14 cellular contexts compared by ENCODE assay signal in genomic region chr14:55572578-55572977, GRCh38. TPM values are rescaled to one million over a fixed set of nuclear protein-coding genes. Genes with fewer than 3 reads are reported as not detected.
DNase-seq lines count a peak whose midpoint lies in the region; ATAC-seq and TF ChIP-seq lines count a peak whose summit lies in the region.
"Had no signal": no experiment of that assay in that cellular context is flagged by ENCODE, and none has a peak within 500 bp of the region (broad histone marks: within the 10 kb centered on the region; RNA-seq: fewer than 3 reads in every experiment).

No MANE protein-coding gene starts in this region.

- CTCF ChIA-PET in PC-3 (lab: Charles Lee), result no interaction called here

- no peak overlapping the region for H3K4me3 Mint-ChIP-seq in type B pancreatic cell

- H3K9me3 ChIP-seq in PC-3 (ENCODE audit: low read length), result no peaks in the 10 kb centered on the region
- H3K9me3 ChIP-seq in effector memory CD4-positive, alpha-beta T cell (ENCODE audit: control insufficient read depth, low read length), result no peaks in the 10 kb centered on the region
- H3K9me3 ChIP-seq: upper lobe of right lung had no signal

- H3K27me3 Mint-ChIP-seq in type B pancreatic cell, result no peaks in the 10 kb centered on the region

- H3K9me2 ChIP-seq in PC-3 (replicated peaks; ENCODE audit: low read length), result no peaks in the 10 kb centered on the region

- H3K9me3 Mint-ChIP-seq in type B pancreatic cell, result no peaks in the 10 kb centered on the region

- POLR2A ChIA-PET in PC-3 (lab: Charles Lee; ENCODE audit: unreplicated experiment), result interaction anchor here (0.7 kb wide), 1 partner anchor 1040 kb away, joined by 3 read pairs; no protein-coding TSS in a partner anchor

- H3K4me1 Mint-ChIP-seq in type B pancreatic cell (ENCODE audit: unreplicated experiment), result peaks cover 5% of the 10 kb centered on the region

- no peaks in the 10 kb centered on the region for H4K20me1 ChIP-seq in PC-3 (ENCODE audit: low read length)

- no peak overlapping the region for H3K27ac ChIP-seq in PC-3 (ENCODE audit: low read length)
- H3K27ac ChIP-seq in effector memory CD4-positive, alpha-beta T cell (ENCODE audit: insufficient read depth, low read length, poor library complexity, severe bottlenecking), result no peak overlapping the region
- H3K27ac ChIP-seq: upper lobe of right lung had no signal

- intact Hi-C loops in PC-3 (cut with micrococcal nuclease), result loop anchor here (1.0 kb wide), 1 partner anchor 126 kb away; no protein-coding TSS in a partner anchor

- no peak overlapping the region for H3K4me2 ChIP-seq in PC-3 (ENCODE audit: low read length)

- TF ChIP-seq CTCF in PC-3 (conservative IDR thresholded peaks at IDR 0.05; ENCODE audit: low read depth, low read length) (peak; percentile 28; the same call in 1 of the 2 replicates), epithelial cell of esophagus (IDR thresholded peaks at IDR 0.05; ENCODE audit: insufficient read depth, low read depth, low read length, missing control alignments) (no peak), type B pancreatic cell (conservative IDR thresholded peaks at IDR 0.05) (no peak)

- H3K4me3 ChIP-seq in PC-3 (ENCODE audit: low read length) (no peak overlapping the region), epithelial cell of esophagus (ENCODE audit: low read length) (no peak overlapping the region)
- H3K4me3 ChIP-seq in effector memory CD4-positive, alpha-beta T cell (ENCODE audit: insufficient read depth, low read depth, low read length, poor library complexity, severe bottlenecking), result no peak overlapping the region
- H3K4me3 ChIP-seq: upper lobe of right lung had no signal

- peak; percentile 53 for ATAC-seq in PC-3
- no peak for ATAC-seq in HG03460 (IDR thresholded peaks at IDR 0.05; ENCODE audit: unreplicated experiment)
- ATAC-seq: upper lobe of right lung had no signal

- DNase-seq in COR-L47 (lab: John Stamatoyannopoulos, UW), result peak; percentile 72
- peak; percentile 24 to 86 (median 50) for DNase-seq in NCI-H1417 (lab: John Stamatoyannopoulos, UW)
- DNase-seq in PC-3, result peak; percentile 46
- DNase-seq in epithelial cell of esophagus (ENCODE audit: low read depth), result peak; percentile 28
- DNase-seq in activated T-cell treated with anti-CD3 and anti-CD28 coated beads, Interleukin-2, amount 50 U/mL, for 48 hours, result no peak
- DNase-seq in effector memory CD4-positive, alpha-beta T cell, result no peak
- no peak for DNase-seq in type B pancreatic cell (ENCODE audit: extremely low spot score, unreplicated experiment)
- DNase-seq: activated naive CD4-positive, alpha-beta T cell treated with Interleukin-2 at 50 U/mL for 16 hours; EL; KG1; NCI-H1930; stimulated activated CD4-positive, alpha-beta T cell treated with anti-CD3 and anti-CD28 coated beads, Interleukin-2, amount 100 ng/mL, for 24 hours; upper lobe of right lung had no signal

- H3K4me1 ChIP-seq in PC-3 (ENCODE audit: insufficient read depth, low read length), result peaks cover 18% of the 10 kb centered on the region
- H3K4me1 ChIP-seq in effector memory CD4-positive, alpha-beta T cell (ENCODE audit: control insufficient read depth, insufficient read depth, low read length, poor library complexity, severe bottlenecking), result no peaks in the 10 kb centered on the region
- H3K4me1 ChIP-seq: upper lobe of right lung had no signal

- H3K36me3 Mint-ChIP-seq in type B pancreatic cell, result no peaks in the 10 kb centered on the region

- no peak overlapping the region for H3K9ac ChIP-seq in PC-3 (ENCODE audit: low read length)

- no peaks in the 10 kb centered on the region for H3K27me3 ChIP-seq in PC-3 (ENCODE audit: low read length)
- H3K27me3 ChIP-seq in effector memory CD4-positive, alpha-beta T cell (replicated peaks; ENCODE audit: control insufficient read depth, insufficient read depth, low read length, poor library complexity, severe bottlenecking), result no peaks in the 10 kb centered on the region
- H3K27me3 ChIP-seq: upper lobe of right lung had no signal

- H3F3A ChIP-seq in PC-3 (ENCODE audit: low read length, unreplicated experiment), result no peaks in the 10 kb centered on the region

- H3K79me2 ChIP-seq in PC-3 (ENCODE audit: low read length), result no peaks in the 10 kb centered on the region

- no TSS peak for BruUV-seq in PC-3 (replicated peaks; lab: Mats Ljungman, UMichigan)

- H3K27ac Mint-ChIP-seq in type B pancreatic cell, result no peak overlapping the region

- no peaks in the 10 kb centered on the region for H3K36me3 ChIP-seq in PC-3 (ENCODE audit: low read depth, low read length)
- no peaks in the 10 kb centered on the region for H3K36me3 ChIP-seq in effector memory CD4-positive, alpha-beta T cell (ENCODE audit: control insufficient read depth, insufficient read depth, low read length)
- H3K36me3 ChIP-seq: upper lobe of right lung had no signal

- no peak overlapping the region for H2AFZ ChIP-seq in PC-3 (ENCODE audit: low read length)

RNA-seq across cellular contexts. Expression of gene KTN1, which starts 7.4 kb away (rescaled TPM):
- total RNA-seq in PC-3 (2014; rRNA removed) (249 and 251 TPM in 2 replicates), type B pancreatic cell (ENCODE audit: low replicate concordance) (103 and 105 TPM in 2 replicates)

Comparison
In these comparisons a context has a peak if more than half of its experiments do, and no peak if none do; other contexts are left out.
1. DNase-seq: peak in COR-L47 (single experiment), NCI-H1417 (3 of 3), PC-3 (single experiment) and epithelial cell of esophagus (single experiment); none in activated T-cell treated with anti-CD3 and anti-CD28 coated beads, Interleukin-2, amount 50 U/mL, for 48 hours (0 of 2), effector memory CD4-positive, alpha-beta T cell (0 of 3) and type B pancreatic cell (single experiment).